In genomic region chr7:151080522-151081169, GRCh38 we compare ENCODE assay signal across 1 cellular context.
TF ChIP-seq lines count a peak whose summit lies in the region.

FASTK (minus strand) TSS chr7:151080809; CDS start chr7:151080766, 43 bp downstream.

TF ChIP-seq in GM12878, 131 proteins besides CTCF, POLR2A, EP300 and RAD21 (continued from another document and continues in another):
- TF ChIP-seq, protein P1, sequence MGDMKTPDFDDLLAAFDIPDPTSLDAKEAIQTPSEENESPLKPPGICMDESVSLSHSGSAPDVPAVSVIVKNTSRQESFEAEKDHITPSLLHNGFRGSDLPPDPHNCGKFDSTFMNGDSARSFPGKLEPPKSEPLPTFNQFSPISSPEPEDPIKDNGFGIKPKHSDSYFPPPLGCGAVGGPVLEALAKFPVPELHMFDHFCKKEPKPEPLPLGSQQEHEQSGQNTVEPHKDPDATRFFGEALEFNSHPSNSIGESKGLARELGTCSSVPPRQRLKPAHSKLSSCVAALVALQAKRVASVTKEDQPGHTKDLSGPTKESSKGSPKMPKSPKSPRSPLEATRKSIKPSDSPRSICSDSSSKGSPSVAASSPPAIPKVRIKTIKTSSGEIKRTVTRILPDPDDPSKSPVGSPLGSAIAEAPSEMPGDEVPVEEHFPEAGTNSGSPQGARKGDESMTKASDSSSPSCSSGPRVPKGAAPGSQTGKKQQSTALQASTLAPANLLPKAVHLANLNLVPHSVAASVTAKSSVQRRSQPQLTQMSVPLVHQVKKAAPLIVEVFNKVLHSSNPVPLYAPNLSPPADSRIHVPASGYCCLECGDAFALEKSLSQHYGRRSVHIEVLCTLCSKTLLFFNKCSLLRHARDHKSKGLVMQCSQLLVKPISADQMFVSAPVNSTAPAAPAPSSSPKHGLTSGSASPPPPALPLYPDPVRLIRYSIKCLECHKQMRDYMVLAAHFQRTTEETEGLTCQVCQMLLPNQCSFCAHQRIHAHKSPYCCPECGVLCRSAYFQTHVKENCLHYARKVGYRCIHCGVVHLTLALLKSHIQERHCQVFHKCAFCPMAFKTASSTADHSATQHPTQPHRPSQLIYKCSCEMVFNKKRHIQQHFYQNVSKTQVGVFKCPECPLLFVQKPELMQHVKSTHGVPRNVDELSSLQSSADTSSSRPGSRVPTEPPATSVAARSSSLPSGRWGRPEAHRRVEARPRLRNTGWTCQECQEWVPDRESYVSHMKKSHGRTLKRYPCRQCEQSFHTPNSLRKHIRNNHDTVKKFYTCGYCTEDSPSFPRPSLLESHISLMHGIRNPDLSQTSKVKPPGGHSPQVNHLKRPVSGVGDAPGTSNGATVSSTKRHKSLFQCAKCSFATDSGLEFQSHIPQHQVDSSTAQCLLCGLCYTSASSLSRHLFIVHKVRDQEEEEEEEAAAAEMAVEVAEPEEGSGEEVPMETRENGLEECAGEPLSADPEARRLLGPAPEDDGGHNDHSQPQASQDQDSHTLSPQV (IDR thresholded peaks at IDR 0.05) = no peak
- peak; percentile 34; the same call in 1 of the 2 replicates for TF ChIP-seq TCF3 (IDR thresholded peaks at IDR 0.05; ENCODE audit: borderline replicate concordance, insufficient read depth, low read depth, low read length)
- TF ChIP-seq EZH2 (IDR thresholded peaks at IDR 0.05; ENCODE audit: borderline replicate concordance, control insufficient read depth, low read depth, low read length) = no peak
- TF ChIP-seq SPI1 (IDR thresholded peaks at IDR 0.05; ENCODE audit: borderline replicate concordance, insufficient read depth, low read depth, low read length) = peak; percentile 22; the same call in 1 of the 2 replicates
- TF ChIP-seq RELA (IDR thresholded peaks at IDR 0.05; ENCODE audit: borderline replicate concordance, partially characterized antibody) = no peak
- TF ChIP-seq NR2C1 (IDR thresholded peaks at IDR 0.05) = peak; percentile 32; the same call in 1 of the 2 replicates
- no peak for TF ChIP-seq STAT1 (conservative IDR thresholded peaks at IDR 0.05)
- no peak for TF ChIP-seq KDM1A (IDR thresholded peaks at IDR 0.05; ENCODE audit: borderline replicate concordance)
- no peak for TF ChIP-seq WRNIP1 (IDR thresholded peaks at IDR 0.05; ENCODE audit: borderline replicate concordance, low read depth, low read length)
- TF ChIP-seq NR2C2 (IDR thresholded peaks at IDR 0.05; ENCODE audit: borderline replicate concordance, control insufficient read depth, insufficient read length, low read depth) = no peak
- TF ChIP-seq ELK1 (IDR thresholded peaks at IDR 0.05; ENCODE audit: low read depth, low read length) = no peak
- TF ChIP-seq, protein P2, sequence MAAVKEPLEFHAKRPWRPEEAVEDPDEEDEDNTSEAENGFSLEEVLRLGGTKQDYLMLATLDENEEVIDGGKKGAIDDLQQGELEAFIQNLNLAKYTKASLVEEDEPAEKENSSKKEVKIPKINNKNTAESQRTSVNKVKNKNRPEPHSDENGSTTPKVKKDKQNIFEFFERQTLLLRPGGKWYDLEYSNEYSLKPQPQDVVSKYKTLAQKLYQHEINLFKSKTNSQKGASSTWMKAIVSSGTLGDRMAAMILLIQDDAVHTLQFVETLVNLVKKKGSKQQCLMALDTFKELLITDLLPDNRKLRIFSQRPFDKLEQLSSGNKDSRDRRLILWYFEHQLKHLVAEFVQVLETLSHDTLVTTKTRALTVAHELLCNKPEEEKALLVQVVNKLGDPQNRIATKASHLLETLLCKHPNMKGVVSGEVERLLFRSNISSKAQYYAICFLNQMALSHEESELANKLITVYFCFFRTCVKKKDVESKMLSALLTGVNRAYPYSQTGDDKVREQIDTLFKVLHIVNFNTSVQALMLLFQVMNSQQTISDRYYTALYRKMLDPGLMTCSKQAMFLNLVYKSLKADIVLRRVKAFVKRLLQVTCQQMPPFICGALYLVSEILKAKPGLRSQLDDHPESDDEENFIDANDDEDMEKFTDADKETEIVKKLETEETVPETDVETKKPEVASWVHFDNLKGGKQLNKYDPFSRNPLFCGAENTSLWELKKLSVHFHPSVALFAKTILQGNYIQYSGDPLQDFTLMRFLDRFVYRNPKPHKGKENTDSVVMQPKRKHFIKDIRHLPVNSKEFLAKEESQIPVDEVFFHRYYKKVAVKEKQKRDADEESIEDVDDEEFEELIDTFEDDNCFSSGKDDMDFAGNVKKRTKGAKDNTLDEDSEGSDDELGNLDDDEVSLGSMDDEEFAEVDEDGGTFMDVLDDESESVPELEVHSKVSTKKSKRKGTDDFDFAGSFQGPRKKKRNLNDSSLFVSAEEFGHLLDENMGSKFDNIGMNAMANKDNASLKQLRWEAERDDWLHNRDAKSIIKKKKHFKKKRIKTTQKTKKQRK (IDR thresholded peaks at IDR 0.05; ENCODE audit: low read depth, low read length) = no peak
- TF ChIP-seq MTA2 (IDR thresholded peaks at IDR 0.05; ENCODE audit: low read depth) = no peak
- TF ChIP-seq, protein P3, sequence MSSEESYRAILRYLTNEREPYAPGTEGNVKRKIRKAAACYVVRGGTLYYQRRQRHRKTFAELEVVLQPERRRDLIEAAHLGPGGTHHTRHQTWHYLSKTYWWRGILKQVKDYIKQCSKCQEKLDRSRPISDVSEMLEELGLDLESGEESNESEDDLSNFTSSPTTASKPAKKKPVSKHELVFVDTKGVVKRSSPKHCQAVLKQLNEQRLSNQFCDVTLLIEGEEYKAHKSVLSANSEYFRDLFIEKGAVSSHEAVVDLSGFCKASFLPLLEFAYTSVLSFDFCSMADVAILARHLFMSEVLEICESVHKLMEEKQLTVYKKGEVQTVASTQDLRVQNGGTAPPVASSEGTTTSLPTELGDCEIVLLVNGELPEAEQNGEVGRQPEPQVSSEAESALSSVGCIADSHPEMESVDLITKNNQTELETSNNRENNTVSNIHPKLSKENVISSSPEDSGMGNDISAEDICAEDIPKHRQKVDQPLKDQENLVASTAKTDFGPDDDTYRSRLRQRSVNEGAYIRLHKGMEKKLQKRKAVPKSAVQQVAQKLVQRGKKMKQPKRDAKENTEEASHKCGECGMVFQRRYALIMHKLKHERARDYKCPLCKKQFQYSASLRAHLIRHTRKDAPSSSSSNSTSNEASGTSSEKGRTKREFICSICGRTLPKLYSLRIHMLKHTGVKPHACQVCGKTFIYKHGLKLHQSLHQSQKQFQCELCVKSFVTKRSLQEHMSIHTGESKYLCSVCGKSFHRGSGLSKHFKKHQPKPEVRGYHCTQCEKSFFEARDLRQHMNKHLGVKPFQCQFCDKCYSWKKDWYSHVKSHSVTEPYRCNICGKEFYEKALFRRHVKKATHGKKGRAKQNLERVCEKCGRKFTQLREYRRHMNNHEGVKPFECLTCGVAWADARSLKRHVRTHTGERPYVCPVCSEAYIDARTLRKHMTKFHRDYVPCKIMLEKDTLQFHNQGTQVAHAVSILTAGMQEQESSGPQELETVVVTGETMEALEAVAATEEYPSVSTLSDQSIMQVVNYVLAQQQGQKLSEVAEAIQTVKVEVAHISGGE (CRISPR knock-in tag; IDR thresholded peaks at IDR 0.05) = no peak
- TF ChIP-seq, protein P4, sequence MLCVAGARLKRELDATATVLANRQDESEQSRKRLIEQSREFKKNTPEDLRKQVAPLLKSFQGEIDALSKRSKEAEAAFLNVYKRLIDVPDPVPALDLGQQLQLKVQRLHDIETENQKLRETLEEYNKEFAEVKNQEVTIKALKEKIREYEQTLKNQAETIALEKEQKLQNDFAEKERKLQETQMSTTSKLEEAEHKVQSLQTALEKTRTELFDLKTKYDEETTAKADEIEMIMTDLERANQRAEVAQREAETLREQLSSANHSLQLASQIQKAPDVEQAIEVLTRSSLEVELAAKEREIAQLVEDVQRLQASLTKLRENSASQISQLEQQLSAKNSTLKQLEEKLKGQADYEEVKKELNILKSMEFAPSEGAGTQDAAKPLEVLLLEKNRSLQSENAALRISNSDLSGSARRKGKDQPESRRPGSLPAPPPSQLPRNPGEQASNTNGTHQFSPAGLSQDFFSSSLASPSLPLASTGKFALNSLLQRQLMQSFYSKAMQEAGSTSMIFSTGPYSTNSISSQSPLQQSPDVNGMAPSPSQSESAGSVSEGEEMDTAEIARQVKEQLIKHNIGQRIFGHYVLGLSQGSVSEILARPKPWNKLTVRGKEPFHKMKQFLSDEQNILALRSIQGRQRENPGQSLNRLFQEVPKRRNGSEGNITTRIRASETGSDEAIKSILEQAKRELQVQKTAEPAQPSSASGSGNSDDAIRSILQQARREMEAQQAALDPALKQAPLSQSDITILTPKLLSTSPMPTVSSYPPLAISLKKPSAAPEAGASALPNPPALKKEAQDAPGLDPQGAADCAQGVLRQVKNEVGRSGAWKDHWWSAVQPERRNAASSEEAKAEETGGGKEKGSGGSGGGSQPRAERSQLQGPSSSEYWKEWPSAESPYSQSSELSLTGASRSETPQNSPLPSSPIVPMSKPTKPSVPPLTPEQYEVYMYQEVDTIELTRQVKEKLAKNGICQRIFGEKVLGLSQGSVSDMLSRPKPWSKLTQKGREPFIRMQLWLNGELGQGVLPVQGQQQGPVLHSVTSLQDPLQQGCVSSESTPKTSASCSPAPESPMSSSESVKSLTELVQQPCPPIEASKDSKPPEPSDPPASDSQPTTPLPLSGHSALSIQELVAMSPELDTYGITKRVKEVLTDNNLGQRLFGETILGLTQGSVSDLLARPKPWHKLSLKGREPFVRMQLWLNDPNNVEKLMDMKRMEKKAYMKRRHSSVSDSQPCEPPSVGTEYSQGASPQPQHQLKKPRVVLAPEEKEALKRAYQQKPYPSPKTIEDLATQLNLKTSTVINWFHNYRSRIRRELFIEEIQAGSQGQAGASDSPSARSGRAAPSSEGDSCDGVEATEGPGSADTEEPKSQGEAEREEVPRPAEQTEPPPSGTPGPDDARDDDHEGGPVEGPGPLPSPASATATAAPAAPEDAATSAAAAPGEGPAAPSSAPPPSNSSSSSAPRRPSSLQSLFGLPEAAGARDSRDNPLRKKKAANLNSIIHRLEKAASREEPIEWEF (IDR thresholded peaks at IDR 0.05; ENCODE audit: insufficient replicate concordance, low read depth, low read length) = no peak
- peak; percentile 30 for TF ChIP-seq SP1 (IDR thresholded peaks at IDR 0.05; ENCODE audit: low read depth, low read length)
- 0 out of 2 replicates have a peak, but pooled peaks have one; percentile 38 for TF ChIP-seq DPF2 (IDR thresholded peaks at IDR 0.05)
- TF ChIP-seq, protein P5, sequence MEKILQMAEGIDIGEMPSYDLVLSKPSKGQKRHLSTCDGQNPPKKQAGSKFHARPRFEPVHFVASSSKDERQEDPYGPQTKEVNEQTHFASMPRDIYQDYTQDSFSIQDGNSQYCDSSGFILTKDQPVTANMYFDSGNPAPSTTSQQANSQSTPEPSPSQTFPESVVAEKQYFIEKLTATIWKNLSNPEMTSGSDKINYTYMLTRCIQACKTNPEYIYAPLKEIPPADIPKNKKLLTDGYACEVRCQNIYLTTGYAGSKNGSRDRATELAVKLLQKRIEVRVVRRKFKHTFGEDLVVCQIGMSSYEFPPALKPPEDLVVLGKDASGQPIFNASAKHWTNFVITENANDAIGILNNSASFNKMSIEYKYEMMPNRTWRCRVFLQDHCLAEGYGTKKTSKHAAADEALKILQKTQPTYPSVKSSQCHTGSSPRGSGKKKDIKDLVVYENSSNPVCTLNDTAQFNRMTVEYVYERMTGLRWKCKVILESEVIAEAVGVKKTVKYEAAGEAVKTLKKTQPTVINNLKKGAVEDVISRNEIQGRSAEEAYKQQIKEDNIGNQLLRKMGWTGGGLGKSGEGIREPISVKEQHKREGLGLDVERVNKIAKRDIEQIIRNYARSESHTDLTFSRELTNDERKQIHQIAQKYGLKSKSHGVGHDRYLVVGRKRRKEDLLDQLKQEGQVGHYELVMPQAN (conservative IDR thresholded peaks at IDR 0.05) = peak; percentile 66
- no peak for TF ChIP-seq SUPT20H (IDR thresholded peaks at IDR 0.05; ENCODE audit: borderline replicate concordance, control insufficient read depth, low read depth, low read length)
- TF ChIP-seq LARP7 (IDR thresholded peaks at IDR 0.05) = peak; percentile 58; the same call in 1 of the 2 replicates
- TF ChIP-seq TAF1 (IDR thresholded peaks at IDR 0.05; ENCODE audit: borderline replicate concordance, low read depth, low read length) = peak; percentile 92
- TF ChIP-seq STAT3 (IDR thresholded peaks at IDR 0.05; ENCODE audit: low read depth, low read length) = no peak
- peak; percentile 10 to 46; a peak in 2 of 4 replicates for TF ChIP-seq BHLHE40 (IDR thresholded peaks at IDR 0.05; ENCODE audit: borderline replicate concordance in 1 of 2, low read depth in 2 of 2, low read length in 1 of 2)
- no peak for TF ChIP-seq MYC (IDR thresholded peaks at IDR 0.05; ENCODE audit: insufficient read depth, insufficient read length, insufficient replicate concordance, low read length, severe bottlenecking)
- no peak for TF ChIP-seq TCF7 (IDR thresholded peaks at IDR 0.05; ENCODE audit: borderline replicate concordance)
- peak; percentile 24 for TF ChIP-seq MEF2B (IDR thresholded peaks at IDR 0.05; ENCODE audit: partially characterized antibody, poor library complexity, severe bottlenecking)
- TF ChIP-seq RELB (IDR thresholded peaks at IDR 0.05; ENCODE audit: low read depth) = peak; percentile 86
- TF ChIP-seq CHD2 (IDR thresholded peaks at IDR 0.05; ENCODE audit: borderline replicate concordance, low read depth, low read length) = peak; percentile 69
